In the genomic region with DNA sequence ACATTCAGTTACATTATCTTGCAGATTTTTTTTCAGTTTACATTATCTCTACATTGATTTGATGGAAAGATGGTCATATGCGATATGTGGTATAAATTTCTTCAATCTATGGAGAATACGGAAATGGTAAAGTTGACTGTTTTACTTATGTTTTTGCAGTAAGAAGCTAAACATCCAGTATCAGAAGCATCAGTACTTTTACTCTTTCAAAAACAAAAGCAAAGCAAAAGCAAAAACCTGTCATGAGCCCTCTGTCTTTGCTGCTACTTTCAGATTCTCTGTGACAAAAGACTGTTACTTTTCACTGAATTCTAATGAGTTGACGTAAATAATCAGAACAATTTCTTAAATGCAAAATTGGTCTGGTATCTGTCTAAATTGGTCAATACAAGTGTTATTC, we compare ENCODE assay signal across 21 cellular contexts. TPM values are rescaled to one million over a fixed set of nuclear protein-coding genes. Genes with fewer than 3 reads are reported as not detected.
DNase-seq lines count a peak whose midpoint lies in the region; ATAC-seq and TF ChIP-seq lines count a peak whose summit lies in the region.
"Had no signal": no experiment of that assay in that cellular context is flagged by ENCODE, and none has a peak within 500 bp of the region (broad histone marks: within the 10 kb centered on the region; RNA-seq: fewer than 3 reads in every experiment).

No MANE protein-coding gene starts in this region.

- no peaks in the 10 kb centered on the region for H3K9me3 Mint-ChIP-seq in CD4-positive, CD25-positive, alpha-beta regulatory T cell
- H3K9me3 Mint-ChIP-seq in T-helper 2 cell treated with Interferon-gamma antibody and Interleukin-4, amounts not matched to agents 5 μg/mL and 100 μg/mL, for 36 hours, result no peaks in the 10 kb centered on the region
- H3K9me3 Mint-ChIP-seq: CD8-positive, alpha-beta memory T cell had no signal

- dilution Hi-C loops in IMR-90 (cut with HindIII; ENCODE audit: low sequenced_read_pairs, unreplicated experiment), result no loop called here

- H3K4me2 ChIP-seq in IMR-90 (ENCODE audit: low read depth, low read length), result no peak overlapping the region
- peak overlapping the region; percentile 69 for H3K4me2 ChIP-seq in OCI-LY7 (ENCODE audit: low read length)

- no peak overlapping the region for H2BK120ac ChIP-seq in IMR-90 (ENCODE audit: low read depth, low read length)

- H3K9me1 ChIP-seq in IMR-90 (ENCODE audit: insufficient read depth, low read length), result no peaks in the 10 kb centered on the region

- H3K9me2 ChIP-seq in OCI-LY7 (ENCODE audit: insufficient read depth, low read length), result no peaks in the 10 kb centered on the region

- H2BK5ac ChIP-seq in IMR-90 (ENCODE audit: low read depth, low read length, poor library complexity, severe bottlenecking), result no peak overlapping the region

- H3K27ac Mint-ChIP-seq in CD4-positive, CD25-positive, alpha-beta regulatory T cell, result no peak overlapping the region
- H3K27ac Mint-ChIP-seq in T-helper 2 cell treated with Interferon-gamma antibody and Interleukin-4, amounts not matched to agents 5 μg/mL and 100 μg/mL, for 36 hours, result peak overlapping the region; percentile 51
- H3K27ac Mint-ChIP-seq: CD8-positive, alpha-beta memory T cell had no signal

- TSS peak; percentile 76 for BruUV-seq in IMR-90 (replicated peaks; lab: Mats Ljungman, UMichigan)
- BruUV-seq in OCI-LY7 (replicated peaks; lab: Mats Ljungman, UMichigan), result no TSS peak

- H2BK20ac ChIP-seq in IMR-90 (ENCODE audit: low read depth, low read length), result no peak overlapping the region

- no peaks in the 10 kb centered on the region for H3K36me3 Mint-ChIP-seq in CD4-positive, CD25-positive, alpha-beta regulatory T cell
- H3K36me3 Mint-ChIP-seq in T-helper 2 cell treated with Interferon-gamma antibody and Interleukin-4, amounts not matched to agents 5 μg/mL and 100 μg/mL, for 36 hours (ENCODE audit: low read depth), result no peaks in the 10 kb centered on the region
- H3K36me3 Mint-ChIP-seq: CD8-positive, alpha-beta memory T cell had no signal

- no peak overlapping the region for H4K91ac ChIP-seq in IMR-90 (ENCODE audit: insufficient read depth, low read depth, low read length)

- WGBS in IMR-90 (ENCODE audit: extremely low coverage in 2 of 2, insufficient read length in 1 of 2), 2 experiments, result no CpG with 5 or more reads among the region's 3 CpGs

- H3K4me3 Mint-ChIP-seq in CD4-positive, CD25-positive, alpha-beta regulatory T cell, result no peak overlapping the region
- peak overlapping the region; percentile 16 for H3K4me3 Mint-ChIP-seq in T-helper 2 cell treated with Interferon-gamma antibody and Interleukin-4, amounts not matched to agents 5 μg/mL and 100 μg/mL, for 36 hours
- H3K4me3 Mint-ChIP-seq: CD8-positive, alpha-beta memory T cell had no signal

- no peaks in the 10 kb centered on the region for H4K20me1 ChIP-seq in IMR-90 (ENCODE audit: insufficient read depth, low read length)
- no peaks in the 10 kb centered on the region for H4K20me1 ChIP-seq in OCI-LY7 (ENCODE audit: insufficient read depth, low read length)
- H4K20me1 ChIP-seq: BLaER1 treated with 17β-estradiol and CSF1 and Interleukin-3, amounts not matched to agents 10 nM and 100 nM had no signal

- no peak overlapping the region for H4K8ac ChIP-seq in IMR-90 (ENCODE audit: low read depth in 2 of 2, low read length in 2 of 2)

- in situ Hi-C loops in IMR-90 (cut with MboI; ENCODE audit: low sequenced_read_pairs), result loop anchor here (25.0 kb wide), 1 partner anchor 609 kb away; no protein-coding TSS in a partner anchor

- H3K23ac ChIP-seq in IMR-90 (ENCODE audit: low read depth, low read length), result no peak overlapping the region

- no peak overlapping the region for H3K27ac ChIP-seq in CD4-positive, CD25-positive, alpha-beta regulatory T cell (ENCODE audit: insufficient read depth, low read length, poor library complexity, severe bottlenecking)
- H3K27ac ChIP-seq in IMR-90 (ENCODE audit: insufficient read depth, low read length) (no peak overlapping the region), OCI-LY7 (ENCODE audit: low read depth, low read length, poor library complexity, severe bottlenecking) (peak overlapping the region; percentile 99)
- H3K27ac ChIP-seq: BLaER1 treated with 17β-estradiol and CSF1 and Interleukin-3, amounts not matched to agents 10 nM and 100 nM; GM23248 had no signal

- H3K27me3 ChIP-seq in CD4-positive, CD25-positive, alpha-beta regulatory T cell (ENCODE audit: control insufficient read depth, insufficient read depth, low read length), result no peaks in the 10 kb centered on the region
- H3K27me3 ChIP-seq in IMR-90 (ENCODE audit: control insufficient read depth, insufficient read depth, low read length), result no peaks in the 10 kb centered on the region
- H3K27me3 ChIP-seq: BLaER1 treated with 17β-estradiol and CSF1 and Interleukin-3, amounts not matched to agents 10 nM and 100 nM had no signal

- no peak overlapping the region for H2AK9ac ChIP-seq in IMR-90 (replicated peaks; ENCODE audit: low read depth, low read length, poor library complexity)

- H3K4me3 ChIP-seq in CD4-positive, CD25-positive, alpha-beta regulatory T cell (ENCODE audit: low read depth, low read length), result peak overlapping the region; percentile 16
- H3K4me3 ChIP-seq in IMR-90 (ENCODE audit: insufficient read depth, low read depth, low read length), result no peak overlapping the region
- H3K4me3 ChIP-seq in OCI-LY7 (ENCODE audit: low read depth, low read length, poor library complexity, severe bottlenecking), result peak overlapping the region; percentile 60
- H3K4me3 ChIP-seq: BLaER1 treated with 17β-estradiol and CSF1 and Interleukin-3, amounts not matched to agents 10 nM and 100 nM; GM23248; HAP-1 had no signal

- peaks cover 8% of the 10 kb centered on the region for H3K27me3 Mint-ChIP-seq in CD4-positive, CD25-positive, alpha-beta regulatory T cell
- peaks cover 9% of the 10 kb centered on the region for H3K27me3 Mint-ChIP-seq in T-helper 2 cell treated with Interferon-gamma antibody and Interleukin-4, amounts not matched to agents 5 μg/mL and 100 μg/mL, for 36 hours (ENCODE audit: low read depth)

- no peak overlapping the region for H4K5ac ChIP-seq in IMR-90 (ENCODE audit: low read depth, low read length)

- H3K9ac ChIP-seq in IMR-90 (ENCODE audit: low read depth, low read length), result no peak overlapping the region
- H3K9ac ChIP-seq: BLaER1 treated with 17β-estradiol and CSF1 and Interleukin-3, amounts not matched to agents 10 nM and 100 nM; GM23248 had no signal

- H3K18ac ChIP-seq in IMR-90 (ENCODE audit: low read depth, low read length), result no peak overlapping the region

- ATAC-seq in CD4-positive, CD25-positive, alpha-beta regulatory T cell (ENCODE audit: low read depth in 2 of 2), result no peak
- ATAC-seq in IMR-90 (ENCODE audit: low read depth) (no peak), GM21447 (IDR thresholded peaks at IDR 0.05; ENCODE audit: unreplicated experiment) (no peak)

- no peak overlapping the region for H2BK15ac ChIP-seq in IMR-90 (ENCODE audit: low read depth, low read length)

- no peak overlapping the region for H3K4ac ChIP-seq in IMR-90 (ENCODE audit: low read depth, low read length)

- peaks cover 0 to 3% (median 0%) of the 10 kb centered on the region in 4 donors for H3K4me1 Mint-ChIP-seq in CD4-positive, CD25-positive, alpha-beta regulatory T cell
- peaks cover 11% of the 10 kb centered on the region for H3K4me1 Mint-ChIP-seq in T-helper 2 cell treated with Interferon-gamma antibody and Interleukin-4, amounts not matched to agents 5 μg/mL and 100 μg/mL, for 36 hours (ENCODE audit: low read depth)
- H3K4me1 Mint-ChIP-seq: CD8-positive, alpha-beta memory T cell had no signal

- POLR2A ChIA-PET in IMR-90 (lab: Charles Lee; ENCODE audit: unreplicated experiment), result no interaction called here
- POLR2A ChIA-PET in OCI-LY7 (lab: Charles Lee), result interaction anchor here (0.6 to 5.0 kb wide), 18 partner anchors 12 to 248 kb away, joined by 3 to 37 read pairs (median 4); partner anchors contain the start of gene SCOC

- no peaks in the 10 kb centered on the region for H3K9me3 ChIP-seq in CD4-positive, CD25-positive, alpha-beta regulatory T cell (ENCODE audit: control insufficient read depth in 2 of 2, low read length in 2 of 2)
- H3K9me3 ChIP-seq in IMR-90 (ENCODE audit: control insufficient read depth, insufficient read depth, low read length) (no peaks in the 10 kb centered on the region), OCI-LY7 (ENCODE audit: low read length) (no peaks in the 10 kb centered on the region)
- H3K9me3 ChIP-seq: BLaER1 treated with 17β-estradiol and CSF1 and Interleukin-3, amounts not matched to agents 10 nM and 100 nM; HAP-1 had no signal

- DNase-seq in CD4-positive, CD25-positive, alpha-beta regulatory T cell, result no peak
- DNase-seq in IMR-90 (no peak), OCI-LY7 (ENCODE audit: low spot score) (peak; percentile 59), amniotic stem cell (lab: John Stamatoyannopoulos, UW) (no peak), cerebellum (ENCODE audit: low spot score) (no peak)
- DNase-seq in T-helper 2 cell treated with Interferon-gamma antibody and Interleukin-4, amounts not matched to agents 5 μg/mL and 100 μg/mL, for 36 hours (ENCODE audit: low spot score), result no peak
- DNase-seq in activated effector memory CD4-positive, alpha-beta T cell treated with anti-CD3 and anti-CD28 coated beads, Interleukin-2, amount 50 U/mL, for 16 hours, result no peak
- DNase-seq: 8988T; CD8-positive, alpha-beta memory T cell; COR-L47; DMS 273 treated with DMSO at 0.1 percent for 48 hours; DMS53; DND-41; GM23248 had no signal

- TF ChIP-seq CTCF in IMR-90 (conservative IDR thresholded peaks at IDR 0.05; ENCODE audit: low read depth, low read length) (no peak), OCI-LY7 (conservative IDR thresholded peaks at IDR 0.05; ENCODE audit: low read length) (no peak)

- no peaks in the 10 kb centered on the region for H3K4me1 ChIP-seq in CD4-positive, CD25-positive, alpha-beta regulatory T cell (ENCODE audit: control insufficient read depth, insufficient read depth, low read length, poor library complexity, severe bottlenecking)
- H3K4me1 ChIP-seq in IMR-90 (ENCODE audit: control insufficient read depth, insufficient read depth, low read length), result no peaks in the 10 kb centered on the region
- peaks cover 81% of the 10 kb centered on the region for H3K4me1 ChIP-seq in OCI-LY7 (ENCODE audit: insufficient read depth, low read length, poor library complexity, severe bottlenecking)

- no peak for TF ChIP-seq POLR2A in IMR-90 (IDR thresholded peaks at IDR 0.05; ENCODE audit: low read depth, low read length)

- no peak overlapping the region for H3K56ac ChIP-seq in IMR-90 (ENCODE audit: extremely low read depth, insufficient read depth, low read length)

- CTCF ChIA-PET in IMR-90 (lab: Yijun Ruan, JAX), result interaction anchor here (0.7 kb wide), 1 partner anchor 208 kb away, joined by 3 read pairs; no protein-coding TSS in a partner anchor
- CTCF ChIA-PET in OCI-LY7 (lab: Charles Lee; ENCODE audit: unreplicated experiment), result interaction anchor here (1.3 to 1.6 kb wide), 2 partner anchors 12 to 26 kb away, joined by 4 to 9 read pairs; no protein-coding TSS in a partner anchor

- H2AFZ ChIP-seq in IMR-90 (replicated peaks; ENCODE audit: low read length, poor library complexity), result no peak overlapping the region
- peak overlapping the region; percentile 85 for H2AFZ ChIP-seq in OCI-LY7 (ENCODE audit: low read length)
- H2AFZ ChIP-seq: GM23248 had no signal

- intact Hi-C loops in IMR-90 (cut with micrococcal nuclease) (no loop called here), OCI-LY7 (cut with micrococcal nuclease; ENCODE audit: unreplicated experiment) (loop anchor here (1.0 to 10.0 kb wide), 6 partner anchors 96 to 1066 kb away; partner anchors contain the start of genes ELMOD2, SETD7 and TBC1D9)

- no peak overlapping the region for H3K14ac ChIP-seq in IMR-90 (replicated peaks; ENCODE audit: low read depth, low read length)

- no peak for TF ChIP-seq RAD21 in IMR-90 (IDR thresholded peaks at IDR 0.05; ENCODE audit: low read length)

- H2AK5ac ChIP-seq in IMR-90 (ENCODE audit: low read depth, low read length), result no peak overlapping the region

- no peaks in the 10 kb centered on the region for H3K36me3 ChIP-seq in CD4-positive, CD25-positive, alpha-beta regulatory T cell (ENCODE audit: control insufficient read depth, insufficient read depth, low read length)
- H3K36me3 ChIP-seq in IMR-90 (ENCODE audit: control insufficient read depth, insufficient read depth, low read length), result peaks cover 13% of the 10 kb centered on the region
- 0 out of 2 replicates have a peak, but pooled peaks cover 12% of the 10 kb centered on the region for H3K36me3 ChIP-seq in OCI-LY7 (ENCODE audit: insufficient read depth, low read length)

- no peaks in the 10 kb centered on the region for H3K79me2 ChIP-seq in OCI-LY7 (ENCODE audit: insufficient read depth, low read depth, low read length)

- no peaks in the 10 kb centered on the region for H3K79me1 ChIP-seq in IMR-90 (ENCODE audit: low read depth in 1 of 2, low read length in 2 of 2)

RNA-seq across cellular contexts. Expression of gene UCP1, which starts 52.4 kb away (rescaled TPM):
- not detected for total RNA-seq in CD4-positive, CD25-positive, alpha-beta regulatory T cell
- polyA plus RNA-seq in CD4-positive, CD25-positive, alpha-beta regulatory T cell, result not detected
- total RNA-seq in IMR-90 (2012; rRNA removed) (not detected in 2 replicates), OCI-LY7 (2022) (not detected in 2 replicates), cerebellum (not detected)
- polyA plus RNA-seq in IMR-90 (2012; rRNA removed), result not detected in 2 replicates
- polyA plus RNA-seq in IMR-90 (2012; cell fraction: cytosol; rRNA removed), result not detected in 2 replicates
- not detected in 2 replicates for polyA plus RNA-seq in IMR-90 (2012; cell fraction: nucleus; rRNA removed; ENCODE audit: low replicate concordance)
- not detected in 2 replicates for total RNA-seq in OCI-LY7 (2014; rRNA removed; shearing (Covaris generic))
- total RNA-seq: A673; CD8-positive, alpha-beta memory T cell; GM23248; H4; HT-29 had no signal
- polyA plus RNA-seq: AG04450; CD8-positive, alpha-beta memory T cell; GM23248 had no signal
